Comparison of ENCODE assay signal across 1 cellular context in the genomic region with DNA sequence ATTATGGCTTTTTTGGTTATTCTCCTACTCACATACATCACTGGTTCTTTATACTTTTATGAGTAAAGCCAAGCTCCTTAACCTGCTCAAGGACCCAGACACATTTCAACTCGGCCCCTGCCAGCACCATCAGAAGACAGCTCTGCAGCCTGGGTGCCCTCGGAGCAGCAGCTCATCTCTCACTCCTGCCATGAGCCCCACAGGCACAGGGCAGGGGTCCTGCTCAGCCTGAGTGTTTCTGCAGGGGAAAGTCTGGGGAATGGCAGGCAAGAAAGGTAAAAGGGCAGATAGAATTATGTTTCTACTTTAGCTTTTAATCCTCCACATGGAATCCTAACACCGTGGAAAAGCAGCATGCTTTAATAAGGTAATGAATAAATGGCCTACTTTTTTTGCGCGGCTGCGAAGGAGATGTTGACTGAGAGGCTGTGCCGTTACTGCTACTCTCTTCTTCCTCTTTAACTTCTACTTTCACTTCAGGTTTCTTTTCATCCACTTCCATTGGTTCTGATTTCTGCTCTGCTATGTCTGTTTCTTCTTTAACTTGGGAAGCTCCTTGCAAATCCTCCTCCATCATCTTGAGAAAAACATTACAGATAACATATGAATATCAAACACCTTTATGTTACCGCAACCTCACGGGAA.
TF ChIP-seq lines count a peak whose summit lies in the region.

No MANE protein-coding gene starts in this region.

TF ChIP-seq in IMR-90, 13 proteins besides CTCF, POLR2A, EP300 and RAD21:
- TF ChIP-seq NFE2L2 (IDR thresholded peaks at IDR 0.05; ENCODE audit: low read depth, low read length) (no peak), MAZ (IDR thresholded peaks at IDR 0.05; ENCODE audit: borderline replicate concordance, low read depth, low read length) (no peak), CHD1 (IDR thresholded peaks at IDR 0.05; ENCODE audit: low read depth, low read length) (no peak), SMC3 (IDR thresholded peaks at IDR 0.05; ENCODE audit: low read depth, low read length) (no peak), RCOR1 (IDR thresholded peaks at IDR 0.05; ENCODE audit: insufficient replicate concordance, low read length) (no peak), MXI1 (IDR thresholded peaks at IDR 0.05; ENCODE audit: borderline replicate concordance, low read depth, low read length) (no peak)
- TF ChIP-seq, protein P1, sequence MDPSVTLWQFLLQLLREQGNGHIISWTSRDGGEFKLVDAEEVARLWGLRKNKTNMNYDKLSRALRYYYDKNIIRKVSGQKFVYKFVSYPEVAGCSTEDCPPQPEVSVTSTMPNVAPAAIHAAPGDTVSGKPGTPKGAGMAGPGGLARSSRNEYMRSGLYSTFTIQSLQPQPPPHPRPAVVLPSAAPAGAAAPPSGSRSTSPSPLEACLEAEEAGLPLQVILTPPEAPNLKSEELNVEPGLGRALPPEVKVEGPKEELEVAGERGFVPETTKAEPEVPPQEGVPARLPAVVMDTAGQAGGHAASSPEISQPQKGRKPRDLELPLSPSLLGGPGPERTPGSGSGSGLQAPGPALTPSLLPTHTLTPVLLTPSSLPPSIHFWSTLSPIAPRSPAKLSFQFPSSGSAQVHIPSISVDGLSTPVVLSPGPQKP (IDR thresholded peaks at IDR 0.05; ENCODE audit: borderline replicate concordance, low read depth, low read length), result no peak
TF ChIP-seq in IMR-90: peak in this region for 0.
